In genomic region chr10:122142652-122143237, GRCh38 we compare ENCODE assay signal across 1 cellular context.
TF ChIP-seq lines count a peak whose summit lies in the region.

No MANE protein-coding gene starts in this region.

TF ChIP-seq in H1, 55 proteins besides CTCF, POLR2A, EP300 and RAD21:
- TF ChIP-seq POLR2AphosphoS5 (IDR thresholded peaks at IDR 0.05; ENCODE audit: low read depth, low read length) = no peak
- peak; percentile 57; the same call in 1 of the 2 replicates for TF ChIP-seq BACH1 (IDR thresholded peaks at IDR 0.05; ENCODE audit: low read length)
- TF ChIP-seq HDAC6 (IDR thresholded peaks at IDR 0.05; ENCODE audit: low read depth, low read length) = no peak
- peak in 1 of 2 experiments; percentile 50; a peak in 1 of 4 replicates for TF ChIP-seq SIN3A (conservative IDR thresholded peaks at IDR 0.05 in 1 of 2, IDR thresholded peaks at IDR 0.05 in 1 of 2; ENCODE audit: low read depth in 1 of 2, low read length in 2 of 2)
- TF ChIP-seq RXRA (IDR thresholded peaks at IDR 0.05; ENCODE audit: insufficient read depth, low read depth, low read length) = no peak
- TF ChIP-seq YY1 (IDR thresholded peaks at IDR 0.05; ENCODE audit: low read depth, low read length) = peak; percentile 10; the same call in 1 of the 2 replicates
- TF ChIP-seq TCF12 (IDR thresholded peaks at IDR 0.05; ENCODE audit: low read depth, low read length) = 0 out of 2 replicates have a peak, but pooled peaks have one; percentile 40
- no peak for TF ChIP-seq RNF2 (IDR thresholded peaks at IDR 0.05; ENCODE audit: borderline replicate concordance, low read depth, low read length, missing control alignments, poor library complexity, severe bottlenecking)
- 0 out of 2 replicates have a peak, but pooled peaks have one; percentile 20 for TF ChIP-seq TAF1 (IDR thresholded peaks at IDR 0.05; ENCODE audit: low read depth, low read length)
- no peak for TF ChIP-seq TBP (IDR thresholded peaks at IDR 0.05; ENCODE audit: low read depth, low read length)
- TF ChIP-seq JUND (IDR thresholded peaks at IDR 0.05; ENCODE audit: low read length) = 0 out of 2 replicates have a peak, but pooled peaks have one; percentile 27
- peak; percentile 37; the same call in 1 of the 2 replicates for TF ChIP-seq MAX (IDR thresholded peaks at IDR 0.05)
- TF ChIP-seq CBX5 (IDR thresholded peaks at IDR 0.05; ENCODE audit: low read depth, low read length) = no peak
- no peak for TF ChIP-seq EGR1 (IDR thresholded peaks at IDR 0.05; ENCODE audit: borderline replicate concordance, low read depth, low read length)
